Comparison of ENCODE assay signal across 29 cellular contexts in genomic region chr2:106709229-106709628, GRCh38.
A peak's percentile ranks its signal among the peaks of the same experiment; 100 is the strongest.
DNase-seq lines count a peak whose midpoint lies in the region; ATAC-seq and TF ChIP-seq lines count a peak whose summit lies in the region.
"Had no signal": no experiment of that assay in that cellular context is flagged by ENCODE, and none has a peak within 500 bp of the region (broad histone marks: within the 10 kb centered on the region; RNA-seq: fewer than 3 reads in every experiment).

No MANE protein-coding gene starts in this region.

- peak; percentile 60 for DNase-seq in LNCaP clone FGC (ENCODE audit: low read depth)
- no peak for DNase-seq in left colon
- no peak for DNase-seq in mucosa of descending colon
- no peak for DNase-seq in NCI-H2081 treated with DMSO at 0.1 percent for 48 hours (lab: John Stamatoyannopoulos, UW)
- DNase-seq in HAP-1 (ENCODE audit: low spot score in 2 of 2), result no peak
- DNase-seq: 8988T; ACHN; AML-193; BE2C; C1 segment of cervical spinal cord; Caco-2; Calu3; CD4-positive, alpha-beta memory T cell; CD4-positive, alpha-beta T cell; CD4-positive, CD25-positive, alpha-beta regulatory T cell; CD8-positive, alpha-beta memory T cell; CD8-positive, alpha-beta T cell; COR-L47; DMS 273 treated with DMSO at 0.1 percent for 48 hours; DMS153; DMS53; DMS79; DMS79 treated with DMSO at 0.1 percent for 48 hours; DND-41; EL had no signal

- intact Hi-C loops in left colon (cut with DNase I, micrococcal nuclease) (no loop called here), mucosa of descending colon (cut with DNase I, micrococcal nuclease) (no loop called here)

- H3K9me3 ChIP-seq in mucosa of descending colon (peaks cover 5% of the 10 kb centered on the region), HAP-1 (no peaks in the 10 kb centered on the region; the same call in 1 of the 2 replicates)
- H3K9me3 ChIP-seq: BE2C had no signal

- TF ChIP-seq CTCF in LNCaP clone FGC (IDR thresholded peaks at IDR 0.05; ENCODE audit: control insufficient read depth, extremely low read depth, insufficient read depth), result no peak
- TF ChIP-seq CTCF in mucosa of descending colon (IDR thresholded peaks at IDR 0.05), result no peak

- no peaks in the 10 kb centered on the region for H3K27me3 ChIP-seq in HAP-1 (ENCODE audit: low read depth)
- H3K27me3 ChIP-seq: BE2C; BLaER1; BLaER1 treated with 17β-estradiol and CSF1 and Interleukin-3, amounts not matched to agents 10 nM and 100 nM had no signal

- in situ Hi-C loops in HAP-1 (cut with MboI; ENCODE audit: low sequenced_read_pairs), result no loop called here

- peak; percentile 58 for ATAC-seq in left colon
- peak; percentile 45 for ATAC-seq in mucosa of descending colon
- ATAC-seq in GM19035 (IDR thresholded peaks at IDR 0.05; ENCODE audit: unreplicated experiment), result no peak
- ATAC-seq: A549; CD8-positive, alpha-beta T cell had no signal

- no peaks in the 10 kb centered on the region for H3K36me3 ChIP-seq in mucosa of descending colon (ENCODE audit: low read depth)
- H3K36me3 ChIP-seq in HAP-1 (replicated peaks), result no peaks in the 10 kb centered on the region
- H3K36me3 ChIP-seq: BE2C; BLaER1; BLaER1 treated with 17β-estradiol and CSF1 and Interleukin-3, amounts not matched to agents 10 nM and 100 nM had no signal

- no peaks in the 10 kb centered on the region for H3K4me1 ChIP-seq in mucosa of descending colon (ENCODE audit: low read depth)
- H3K4me1 ChIP-seq in HAP-1, result no peaks in the 10 kb centered on the region
- H3K4me1 ChIP-seq: A549; BE2C; BLaER1; BLaER1 treated with 17β-estradiol and CSF1 and Interleukin-3, amounts not matched to agents 10 nM and 100 nM; Caco-2 had no signal

- H3K4me3 ChIP-seq in LNCaP clone FGC (ENCODE audit: low read depth, low read length) (no peak overlapping the region), mucosa of descending colon (no peak overlapping the region), HAP-1 (no peak overlapping the region)
- H3K4me3 ChIP-seq: A549; BLaER1; BLaER1 treated with 17β-estradiol and CSF1 and Interleukin-3, amounts not matched to agents 10 nM and 100 nM had no signal
